In the genomic region with DNA sequence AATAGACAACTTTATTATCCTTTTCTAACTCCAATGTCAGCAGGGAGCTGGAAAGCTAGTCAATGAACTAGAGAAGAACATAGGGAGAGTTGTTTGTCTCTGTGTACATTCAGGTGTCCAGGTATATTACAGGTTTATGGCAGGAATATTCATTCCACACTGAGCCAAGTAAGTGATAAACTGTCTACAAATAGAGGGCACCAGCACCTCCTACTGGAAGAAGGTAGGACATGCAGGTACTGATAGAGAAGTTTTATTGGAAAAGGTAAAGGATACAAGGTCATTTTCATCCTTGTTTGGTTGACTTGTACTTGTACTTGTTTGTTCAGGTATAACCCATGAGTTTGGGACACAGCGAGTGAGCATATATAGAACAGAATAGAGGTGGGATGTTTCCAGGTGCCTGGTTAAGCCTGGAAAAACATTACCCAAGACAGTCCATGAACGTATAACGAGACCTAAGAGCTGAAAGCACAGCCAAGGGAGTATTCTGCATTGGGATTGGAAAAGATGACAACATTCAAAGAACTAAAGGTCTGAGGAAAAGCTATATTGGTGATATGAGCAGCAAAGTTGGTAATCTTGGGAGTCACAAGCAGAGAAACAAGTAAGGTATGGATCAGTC, we compare ENCODE assay signal across 8 cellular contexts.
DNase-seq lines count a peak whose midpoint lies in the region; ATAC-seq and TF ChIP-seq lines count a peak whose summit lies in the region.

No MANE protein-coding gene starts in this region.

- no peaks in the 10 kb centered on the region for H3K4me1 Mint-ChIP-seq in endodermal cell

- H3K4me3 Mint-ChIP-seq in endodermal cell, result no peak overlapping the region

- DNase-seq in ACHN (peak; percentile 68), G401 (ENCODE audit: low spot score) (peak; percentile 9), NCI-H526 treated with DMSO at 0.1 percent for 48 hours (lab: John Stamatoyannopoulos, UW) (peak; percentile 2), endodermal cell (peak; percentile 61), renal cortical epithelial cell (ENCODE audit: low read depth) (peak; percentile 50)

- no peak overlapping the region for H3K27ac ChIP-seq in endodermal cell (ENCODE audit: low read depth, low read length)

- no peaks in the 10 kb centered on the region for H3K36me3 Mint-ChIP-seq in endodermal cell (ENCODE audit: low read depth)

- WGBS in endodermal cell (ENCODE audit: insufficient coverage in 1 of 2, insufficient read length in 1 of 2), 2 experiments, result 79 to 90% methylated on average over 3 of the region's 3 CpGs

- no peaks in the 10 kb centered on the region for H3K4me1 ChIP-seq in endodermal cell (ENCODE audit: control insufficient read depth, insufficient read depth, low read length)

- no peak overlapping the region for H3K9ac ChIP-seq in endodermal cell (ENCODE audit: extremely low read depth, low read length, poor library complexity, severe bottlenecking)

- no peak overlapping the region for H3K4me3 ChIP-seq in endodermal cell (ENCODE audit: low read length)

- no peak overlapping the region for H3K27ac Mint-ChIP-seq in endodermal cell

- ATAC-seq in HG03520 (IDR thresholded peaks at IDR 0.05; ENCODE audit: unreplicated experiment) (no peak), HG03039 (IDR thresholded peaks at IDR 0.05; ENCODE audit: unreplicated experiment) (no peak), HG02970 (IDR thresholded peaks at IDR 0.05; ENCODE audit: low FRiP score, unreplicated experiment) (no peak)

- no peaks in the 10 kb centered on the region for H3K9me3 Mint-ChIP-seq in endodermal cell

- H3K27me3 Mint-ChIP-seq in endodermal cell (ENCODE audit: insufficient read depth), result peaks cover under 1% of the 10 kb centered on the region

- peak; percentile 90 for TF ChIP-seq CTCF in endodermal cell (conservative IDR thresholded peaks at IDR 0.05)

- in situ Hi-C loops in ACHN (cut with HindIII; ENCODE audit: low pct_ligation_motif_present, low pct_unique_long_range_greater_than_20kb, low sequenced_read_pairs), result no loop called here
- in situ Hi-C loops in G401 (cut with HindIII; ENCODE audit: low sequenced_read_pairs), result no loop called here

- H3K9me3 ChIP-seq in endodermal cell (ENCODE audit: control insufficient read depth, low read length), result no peaks in the 10 kb centered on the region

- no peaks in the 10 kb centered on the region for H3K36me3 ChIP-seq in endodermal cell (ENCODE audit: control insufficient read depth, insufficient read depth, low read length)

- H3K27me3 ChIP-seq in endodermal cell (ENCODE audit: control insufficient read depth, insufficient read depth, low read length, poor library complexity, severe bottlenecking), result no peaks in the 10 kb centered on the region

Comparison
In these comparisons a context has a peak if more than half of its experiments do, and no peak if none do; other contexts are left out.
1. DNase-seq: peak in every context shown above with its lines; median percentile 68 in ACHN; 61 in endodermal cell; 50 in renal cortical epithelial cell; 9 in G401; 2 in NCI-H526 treated with DMSO at 0.1 percent for 48 hours.